In genomic region chr2:241989074-241989473, GRCh38 we compare ENCODE assay signal across 17 cellular contexts.
"Had no signal": no experiment of that assay in that cellular context is flagged by ENCODE, and none has a peak within 500 bp of the region (broad histone marks: within the 10 kb centered on the region; RNA-seq: fewer than 3 reads in every experiment).

No MANE protein-coding gene starts in this region.

- H3K4me1 ChIP-seq: adrenal gland, esophagus muscularis mucosa, left ventricle myocardium inferior, right atrium auricular region had no signal

- H3K9me3 Mint-ChIP-seq: activated naive CD4-positive, alpha-beta T cell treated with anti-CD3 and anti-CD28 coated beads, Interleukin-2, amount 50 U/mL, for 24 hours had no signal

- H3K36me3 ChIP-seq: adrenal gland, esophagus muscularis mucosa, left ventricle myocardium inferior, right atrium auricular region had no signal

- H3K9me3 ChIP-seq: adrenal gland, esophagus muscularis mucosa, left ventricle myocardium inferior, right atrium auricular region had no signal

- ATAC-seq: stimulated activated naive CD8-positive, alpha-beta T cell treated with anti-CD3 and anti-CD28 coated beads, Interleukin-15, Interleukin-2, amounts not matched to agents 100 U/mL and 50 U/mL, for 24 hours had no signal

- H3K36me3 Mint-ChIP-seq: activated naive CD4-positive, alpha-beta T cell treated with anti-CD3 and anti-CD28 coated beads, Interleukin-2, amount 50 U/mL, for 24 hours had no signal

- H3K4me3 Mint-ChIP-seq: activated naive CD4-positive, alpha-beta T cell treated with anti-CD3 and anti-CD28 coated beads, Interleukin-2, amount 50 U/mL, for 24 hours; activated T-cell treated with anti-CD3 and anti-CD28 coated beads, Interleukin-2, amount 50 U/mL, for 24 hours; nephron had no signal

- H3K27ac Mint-ChIP-seq: activated naive CD4-positive, alpha-beta T cell treated with anti-CD3 and anti-CD28 coated beads, Interleukin-2, amount 50 U/mL, for 24 hours; activated T-cell treated with anti-CD3 and anti-CD28 coated beads, Interleukin-2, amount 50 U/mL, for 24 hours; nephron had no signal

- H3K4me3 ChIP-seq: adrenal gland, esophagus muscularis mucosa, left ventricle myocardium inferior, right atrium auricular region, skin epidermis had no signal

- H3K27me3 ChIP-seq: adrenal gland, right atrium auricular region had no signal

- DNase-seq: activated CD4-positive, CD25-positive, alpha-beta regulatory T cell treated with anti-CD3 and anti-CD28 coated beads, Interleukin-2, amount 50 U/mL, for 72 hours; activated T-cell treated with anti-CD3 and anti-CD28 coated beads, Interleukin-2, amount 50 U/mL, for 24 hours; hypothalamus; kidney; left ventricle myocardium inferior; mesenchymal stem cell; nucleus accumbens; stimulated activated CD4-positive, alpha-beta T cell treated with anti-CD3 and anti-CD28 coated beads, Interleukin-4, amount 100 ng/mL, for 24 hours; stimulated activated naive CD8-positive, alpha-beta T cell treated with anti-CD3 and anti-CD28 coated beads, Interleukin-15, Interleukin-2, amounts not matched to agents 100 U/mL and 50 U/mL, for 24 hours; T-helper 1 cell; T1000 had no signal

- H3K27me3 Mint-ChIP-seq: activated naive CD4-positive, alpha-beta T cell treated with anti-CD3 and anti-CD28 coated beads, Interleukin-2, amount 50 U/mL, for 24 hours; activated T-cell treated with anti-CD3 and anti-CD28 coated beads, Interleukin-2, amount 50 U/mL, for 24 hours had no signal

- H3K27ac ChIP-seq: adrenal gland, esophagus muscularis mucosa, left ventricle myocardium inferior, right atrium auricular region, skin epidermis had no signal
